In genomic region chr4:5662555-5662954, GRCh38 we compare ENCODE assay signal across 20 cellular contexts. TPM values are rescaled to one million over a fixed set of nuclear protein-coding genes. Genes with fewer than 3 reads are reported as not detected.
A peak's percentile ranks its signal among the peaks of the same experiment; 100 is the strongest.
DNase-seq lines count a peak whose midpoint lies in the region; ATAC-seq, FAIRE-seq and TF ChIP-seq lines count a peak whose summit lies in the region.
"Had no signal": no experiment of that assay in that cellular context is flagged by ENCODE, and none has a peak within 500 bp of the region (broad histone marks: within the 10 kb centered on the region; RNA-seq: fewer than 3 reads in every experiment).

No MANE protein-coding gene starts in this region.

- H2AFZ ChIP-seq in mesenchymal stem cell (ENCODE audit: low read depth, low read length): no peak overlapping the region
- H2AFZ ChIP-seq in osteoblast (ENCODE audit: low read length): no peak overlapping the region
- H2AFZ ChIP-seq: GM23248 had no signal

- no peaks in the 10 kb centered on the region for H3K27me3 ChIP-seq in mesenchymal stem cell (ENCODE audit: control insufficient read depth in 1 of 2, insufficient read depth in 1 of 2, low read length in 2 of 2)
- H3K27me3 ChIP-seq in osteoblast (ENCODE audit: insufficient read depth, low read length): no peaks in the 10 kb centered on the region

- H3K4me3 ChIP-seq in mesenchymal stem cell (ENCODE audit: insufficient read depth in 1 of 2, low read depth in 1 of 2, low read length in 2 of 2): no peak overlapping the region
- no peak overlapping the region for H3K4me3 ChIP-seq in osteoblast (ENCODE audit: insufficient read depth, low read length)
- H3K4me3 ChIP-seq: GM12878, GM23248 had no signal

- ATAC-seq in HG02798 (IDR thresholded peaks at IDR 0.05; ENCODE audit: poor library complexity, unreplicated experiment) (no peak), HG03460 (IDR thresholded peaks at IDR 0.05; ENCODE audit: unreplicated experiment) (no peak)
- ATAC-seq: GM12878 had no signal

- H3K4me1 ChIP-seq in mesenchymal stem cell (ENCODE audit: control insufficient read depth, insufficient read depth, low read depth, low read length) (peaks cover 2% of the 10 kb centered on the region), osteoblast (ENCODE audit: insufficient read depth, low read length) (no peaks in the 10 kb centered on the region)

- H3K9me3 ChIP-seq in mesenchymal stem cell (ENCODE audit: control insufficient read depth, low read length): peaks cover 7% of the 10 kb centered on the region
- H3K9me3 ChIP-seq in osteoblast (ENCODE audit: low read depth, low read length): no peaks in the 10 kb centered on the region

- FAIRE-seq in A204.1 (lab: Jason Lieb, UNC): peak; percentile 100
- FAIRE-seq: GM12878, GM19239, H1 had no signal

- H2AK5ac ChIP-seq in mesenchymal stem cell (ENCODE audit: low read length, severe bottlenecking): no peak overlapping the region

- H3K18ac ChIP-seq in mesenchymal stem cell (ENCODE audit: low read depth in 1 of 2, low read length in 2 of 2): no peak overlapping the region

- no peak overlapping the region for H2BK12ac ChIP-seq in mesenchymal stem cell (ENCODE audit: low read length in 2 of 2)

- TF ChIP-seq CTCF in osteoblast (IDR thresholded peaks at IDR 0.05; ENCODE audit: extremely low read depth, low read depth, low read length): no peak

- no peak overlapping the region for H2BK15ac ChIP-seq in mesenchymal stem cell (ENCODE audit: low read depth, poor library complexity, severe bottlenecking)

- no peak overlapping the region for H3K9ac ChIP-seq in mesenchymal stem cell (ENCODE audit: low read length)
- H3K9ac ChIP-seq: GM23248 had no signal

- H3K23ac ChIP-seq in mesenchymal stem cell (ENCODE audit: low read length in 2 of 2): no peak overlapping the region

- H3K36me3 ChIP-seq in mesenchymal stem cell (ENCODE audit: control insufficient read depth in 1 of 2, insufficient read depth in 2 of 2, low read depth in 1 of 2, low read length in 2 of 2): peaks cover 24 to 66% of the 10 kb centered on the region in 2 experiments
- peaks cover 22% of the 10 kb centered on the region for H3K36me3 ChIP-seq in osteoblast (ENCODE audit: insufficient read depth, low read length)

- H4K8ac ChIP-seq in mesenchymal stem cell (ENCODE audit: low read length): no peak overlapping the region

- H4K20me1 ChIP-seq in osteoblast (ENCODE audit: insufficient read depth, low read length): no peaks in the 10 kb centered on the region

- H3K4me2 ChIP-seq in mesenchymal stem cell (ENCODE audit: low read length, poor library complexity, severe bottlenecking) (no peak overlapping the region), osteoblast (ENCODE audit: insufficient read depth, low read length) (no peak overlapping the region)

- no peak overlapping the region for H2BK120ac ChIP-seq in mesenchymal stem cell (ENCODE audit: low read depth, low read length)

- DNase-seq in LHCN-M2 (ENCODE audit: low read depth) (peak; percentile 9), RPMI7951 (ENCODE audit: low read depth) (peak; percentile 7), mesenchymal stem cell (peak; percentile 19), osteoblast (ENCODE audit: insufficient read length, low spot score, missing footprints) (no peak)
- DNase-seq: 8988T; C1 segment of cervical spinal cord; Calu3; CD4-positive, alpha-beta memory T cell; COR-L47; DND-41; GDM1; GM23248; H7; HCEC 1CT had no signal

- H3K27ac ChIP-seq in mesenchymal stem cell (ENCODE audit: low read length, poor library complexity, severe bottlenecking) (no peak overlapping the region), osteoblast (ENCODE audit: low read depth, low read length) (no peak overlapping the region)
- H3K27ac ChIP-seq: GM23248 had no signal

- H2BK5ac ChIP-seq in mesenchymal stem cell (ENCODE audit: low read depth, low read length, poor library complexity, severe bottlenecking): no peak overlapping the region

- no peak overlapping the region for H3K4ac ChIP-seq in mesenchymal stem cell (ENCODE audit: low read depth in 1 of 2, low read length in 2 of 2)

- H3K14ac ChIP-seq in mesenchymal stem cell (ENCODE audit: low read length in 2 of 2): no peak overlapping the region

- H3K79me1 ChIP-seq in mesenchymal stem cell (replicated peaks; ENCODE audit: low read length, poor library complexity, severe bottlenecking): peaks cover 3% of the 10 kb centered on the region

- no peaks in the 10 kb centered on the region for H3K79me2 ChIP-seq in osteoblast (ENCODE audit: insufficient read depth, low read length)

- no peak overlapping the region for H4K91ac ChIP-seq in mesenchymal stem cell (ENCODE audit: low read length)

- 4% methylated on average over 1 of the region's 1 CpG for WGBS in mesenchymal stem cell

RNA-seq across cellular contexts. Expression of gene EVC2, which starts 45.8 kb away (rescaled TPM):
- total RNA-seq in LHCN-M2 (2014; rRNA removed) (18.0 and 18.3 TPM in 2 replicates), osteoblast (17.4 and 19.2 TPM in 2 replicates)
- polyA plus RNA-seq in LHCN-M2 (2012): 3.9 TPM
- 2.6 and 3.4 TPM in 2 replicates for total RNA-seq in RPMI7951 (2014; rRNA removed; shearing (Covaris generic))
- 2.5 TPM for polyA plus RNA-seq in mesenchymal stem cell (2013, experiment 1 of 2)
- 2.3 TPM for polyA plus RNA-seq in mesenchymal stem cell (2013, experiment 2 of 2)
- total RNA-seq: Calu3 had no signal

RNA-seq across cellular contexts. Expression of gene EVC, which starts 48.4 kb away (rescaled TPM):
- total RNA-seq in LHCN-M2 (2014; rRNA removed): 168 and 219 TPM in 2 replicates
- 37.2 TPM for polyA plus RNA-seq in LHCN-M2 (2012)
- 13.8 and 13.9 TPM in 2 replicates for total RNA-seq in RPMI7951 (2014; rRNA removed; shearing (Covaris generic))
- 14.1 TPM for polyA plus RNA-seq in mesenchymal stem cell (2013, experiment 1 of 2)
- polyA plus RNA-seq in mesenchymal stem cell (2013, experiment 2 of 2): 13.4 TPM
- 67.8 and 69.1 TPM in 2 replicates for total RNA-seq in osteoblast
- total RNA-seq: Calu3 had no signal
